Comparison of ENCODE assay signal across 10 cellular contexts in the genomic region with DNA sequence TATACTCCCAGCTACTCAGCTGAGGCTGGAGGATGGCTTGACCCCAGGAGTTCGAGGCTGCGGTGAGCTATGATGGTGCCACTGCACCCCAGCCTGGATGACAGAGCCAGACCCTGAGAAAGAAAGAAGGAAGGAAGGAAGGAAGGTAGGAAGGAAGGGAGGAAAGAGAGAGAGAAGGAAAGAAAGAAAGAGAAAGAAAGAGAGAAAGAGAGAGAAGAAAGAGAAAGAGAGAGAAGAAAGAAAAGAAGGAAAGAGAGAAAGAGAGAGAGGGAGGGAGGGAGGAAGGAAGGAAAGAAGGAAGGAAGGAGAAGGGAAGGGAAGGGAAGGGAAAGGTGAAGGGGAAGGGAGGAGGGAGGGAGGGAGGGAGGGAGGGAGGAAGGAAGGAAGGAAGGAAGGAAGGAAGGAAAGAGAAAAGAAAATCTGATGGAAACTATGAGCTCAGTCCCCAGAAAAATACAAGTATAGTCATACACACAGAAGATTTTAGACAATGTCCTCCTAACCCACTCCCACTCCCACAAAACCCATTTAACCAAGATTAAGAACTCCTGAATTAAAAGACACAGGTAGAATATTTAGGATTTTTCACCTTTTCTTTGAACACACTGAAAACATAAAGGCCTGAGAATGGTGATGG. TPM values are rescaled to one million over a fixed set of nuclear protein-coding genes. Genes with fewer than 3 reads are reported as not detected.
"Had no signal": no experiment of that assay in that cellular context is flagged by ENCODE, and none has a peak within 500 bp of the region (broad histone marks: within the 10 kb centered on the region; RNA-seq: fewer than 3 reads in every experiment).

No MANE protein-coding gene starts in this region.

- H3K4me3 ChIP-seq: GM23248, HAP-1 had no signal

- H3K9ac ChIP-seq: GM23248 had no signal

- H2AFZ ChIP-seq: GM23248 had no signal

- H3K4me1 ChIP-seq: HAP-1 had no signal

- H3K9me3 ChIP-seq: HAP-1 had no signal

- H3K36me3 ChIP-seq: HAP-1 had no signal

- H3K27ac ChIP-seq: GM23248, HL-60 had no signal

- DNase-seq: GM23248, GOT3, H7, IMR-90, KBM-7 had no signal

- ATAC-seq: HCT116 had no signal

RNA-seq across cellular contexts. Expression of a gene that starts 23.8 kb away (rescaled TPM):
- total RNA-seq: GM23248, H4, H7, HT1080 had no signal
